ENCODE assay signal across 19 cellular contexts in the genomic region with DNA sequence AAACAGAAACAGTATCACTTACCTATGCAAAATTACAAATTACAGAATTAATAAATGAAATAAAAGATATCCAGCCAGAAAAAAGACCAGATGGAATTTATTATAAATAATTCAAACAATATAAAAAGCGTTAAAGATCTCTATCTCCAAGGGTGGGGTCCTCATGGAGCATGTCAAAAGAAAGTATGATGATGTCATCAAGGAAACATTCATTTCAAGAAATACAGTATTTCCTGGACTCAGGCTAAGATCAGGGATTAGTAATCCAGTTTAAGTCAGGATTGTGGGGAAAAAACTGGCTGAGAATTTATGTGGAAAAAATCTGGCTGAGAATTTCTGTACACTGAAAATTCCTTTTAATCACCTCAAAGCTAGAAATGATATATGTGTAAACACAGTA.
"Had no signal": no experiment of that assay in that cellular context is flagged by ENCODE, and none has a peak within 500 bp of the region (broad histone marks: within the 10 kb centered on the region; RNA-seq: fewer than 3 reads in every experiment).

No MANE protein-coding gene starts in this region.

- ATAC-seq: activated CD8-positive, alpha-beta T cell treated with anti-CD3 and anti-CD28 coated beads for 36 hours; activated naive CD8-positive, alpha-beta T cell treated with anti-CD3 and anti-CD28 coated beads, Interleukin-2, amount 50 U/mL, for 24 hours; gastrocnemius medialis; left colon; naive thymus-derived CD4-positive, alpha-beta T cell; sciatic nerve; stimulated activated effector memory CD8-positive, alpha-beta T cell treated with anti-CD3 and anti-CD28 coated beads, Interleukin-12 subunit alpha, Interleukin-12 subunit beta, amount 100 ng/mL, for 72 hours had no signal

- H3K4me3 ChIP-seq: breast epithelium, esophagus muscularis mucosa, gastrocnemius medialis, ovary, skin epidermis, thoracic aorta, uterus had no signal

- DNase-seq: activated B cell treated with CpG ODN at 0.5 μM for 24 hours; activated CD4-positive, alpha-beta T cell treated with anti-CD3 and anti-CD28 coated beads, Interleukin-2, amount 50 U/mL, for 1 hour; activated CD8-positive, alpha-beta T cell treated with anti-CD3 and anti-CD28 coated beads for 36 hours; activated naive CD8-positive, alpha-beta T cell treated with anti-CD3 and anti-CD28 coated beads, Interleukin-2, amount 50 U/mL, for 24 hours; activated T-cell treated with anti-CD3 and anti-CD28 coated beads, Interleukin-2, amount 50 U/mL, for 48 hours; gastrocnemius medialis; glutamatergic neuron; left colon; mammary epithelial cell; naive thymus-derived CD4-positive, alpha-beta T cell; ovary; stimulated activated CD4-positive, alpha-beta T cell treated with anti-CD3 and anti-CD28 coated beads, Interleukin-4, amount 100 ng/mL, for 24 hours; uterus had no signal
